22 cellular contexts compared by ENCODE assay signal in genomic region chr18:74271656-74272055, GRCh38. TPM values are rescaled to one million over a fixed set of nuclear protein-coding genes. Genes with fewer than 3 reads are reported as not detected.
"Had no signal": no experiment of that assay in that cellular context is flagged by ENCODE, and none has a peak within 500 bp of the region (broad histone marks: within the 10 kb centered on the region; RNA-seq: fewer than 3 reads in every experiment).

No MANE protein-coding gene starts in this region.

- H3K4me3 Mint-ChIP-seq: activated CD8-positive, alpha-beta T cell treated with anti-CD3 and anti-CD28 coated beads, Interleukin-2, amount 10 ng/mL, durations not matched to agents 7 days and 5 days; activated naive CD8-positive, alpha-beta T cell; natural killer cell; stimulated activated naive B cell treated with anti-CD40 and anti-IgM and Interleukin-4, amounts not matched to agents 10 μg/mL and 1 μg/mL and 100 μg/mL, for 72 hours; T-helper 17 cell had no signal

- H3K9me3 Mint-ChIP-seq: natural killer cell; stimulated activated naive B cell treated with anti-CD40 and anti-IgM and Interleukin-4, amounts not matched to agents 10 μg/mL and 1 μg/mL and 100 μg/mL, for 72 hours had no signal

- H3K36me3 Mint-ChIP-seq: natural killer cell had no signal

- H3K27me3 ChIP-seq: body of pancreas, neutrophil had no signal

- ATAC-seq: activated CD8-positive, alpha-beta T cell treated with anti-CD3 and anti-CD28 coated beads, Interleukin-2, amount 10 ng/mL, durations not matched to agents 7 days and 5 days; body of pancreas; left ventricle myocardium superior; natural killer cell; stimulated activated naive B cell treated with anti-CD40 and anti-IgM and Interleukin-4, amounts not matched to agents 10 μg/mL and 1 μg/mL and 100 μg/mL, for 72 hours; T-helper 17 cell had no signal

- DNase-seq: activated CD4-positive, alpha-beta T cell treated with anti-CD3 and anti-CD28 coated beads for 48 hours; activated CD8-positive, alpha-beta memory T cell treated with anti-CD3 and anti-CD28 coated beads, Interleukin-2, amount 50 U/mL, for 4 hours; activated CD8-positive, alpha-beta T cell treated with anti-CD3 and anti-CD28 coated beads, Interleukin-2, amount 10 ng/mL, durations not matched to agents 7 days and 5 days; activated gamma-delta T cell treated with Interleukin-2 at 50 U/mL for 16 hours; amygdala; body of pancreas; cerebellar nuclear complex; effector CD8-positive, alpha-beta T cell; kidney glomerular epithelial cell; left ventricle myocardium superior; mesenchymal stem cell; natural killer cell; retina; stimulated activated CD4-positive, alpha-beta T cell treated with anti-CD3 and anti-CD28 coated beads, Interleukin-15, amount 100 ng/mL, for 24 hours; stimulated activated CD4-positive, alpha-beta T cell treated with anti-CD3 and anti-CD28 coated beads, Interleukin-4, amount 100 ng/mL, for 1 hour; stimulated activated naive B cell treated with anti-CD40 and anti-IgM and Interleukin-4, amounts not matched to agents 10 μg/mL and 1 μg/mL and 100 μg/mL, for 72 hours; T-helper 17 cell; trophoblast cell had no signal

- H3K27me3 Mint-ChIP-seq: activated naive CD8-positive, alpha-beta T cell; stimulated activated naive B cell treated with anti-CD40 and anti-IgM and Interleukin-4, amounts not matched to agents 10 μg/mL and 1 μg/mL and 100 μg/mL, for 72 hours; T-helper 17 cell had no signal

- H3K4me3 ChIP-seq: body of pancreas, skin epidermis had no signal

- H3K27ac ChIP-seq: body of pancreas, neutrophil had no signal

- H3K36me3 ChIP-seq: neutrophil had no signal

- H3K27ac Mint-ChIP-seq: activated CD8-positive, alpha-beta T cell treated with anti-CD3 and anti-CD28 coated beads, Interleukin-2, amount 10 ng/mL, durations not matched to agents 7 days and 5 days; activated naive CD8-positive, alpha-beta T cell; natural killer cell; stimulated activated naive B cell treated with anti-CD40 and anti-IgM and Interleukin-4, amounts not matched to agents 10 μg/mL and 1 μg/mL and 100 μg/mL, for 72 hours; T-helper 17 cell had no signal

- H3K9me3 ChIP-seq: body of pancreas, neutrophil had no signal

RNA-seq across cellular contexts. Expression of gene C18orf63, which starts 44.0 kb away (rescaled TPM):
- total RNA-seq: activated CD8-positive, alpha-beta T cell treated with anti-CD3 and anti-CD28 coated beads, Interleukin-2, amount 10 ng/mL, durations not matched to agents 7 days and 5 days; body of pancreas; fibroblast of villous mesenchyme; left ventricle myocardium superior; natural killer cell; T-helper 17 cell had no signal
